Comparison of ENCODE assay signal across 27 cellular contexts in the genomic region with DNA sequence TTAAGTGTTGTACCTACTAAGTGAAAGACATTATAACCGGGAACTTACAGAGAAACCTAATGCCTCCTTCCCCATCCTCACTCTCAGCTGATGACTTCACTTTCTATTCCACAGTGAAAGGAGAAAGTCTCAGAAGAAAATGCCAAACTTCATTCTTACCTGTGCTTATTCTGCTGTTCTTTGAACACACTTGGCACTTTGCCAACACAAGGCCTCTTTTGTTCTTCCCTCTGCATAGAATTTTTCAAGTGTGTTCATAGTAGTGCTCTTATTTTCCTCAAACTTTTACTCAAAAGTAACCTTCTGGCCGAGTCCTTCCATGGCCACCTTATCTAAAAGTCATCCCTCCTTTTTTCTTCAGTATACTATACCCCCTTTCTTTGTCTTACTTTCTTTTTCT. TPM values are rescaled to one million over a fixed set of nuclear protein-coding genes. Genes with fewer than 3 reads are reported as not detected.
DNase-seq lines count a peak whose midpoint lies in the region; ATAC-seq and TF ChIP-seq lines count a peak whose summit lies in the region.
"Had no signal": no experiment of that assay in that cellular context is flagged by ENCODE, and none has a peak within 500 bp of the region (broad histone marks: within the 10 kb centered on the region; RNA-seq: fewer than 3 reads in every experiment).

No MANE protein-coding gene starts in this region.

- no peak for DNase-seq in activated CD8-positive, alpha-beta memory T cell treated with anti-CD3 and anti-CD28 coated beads, Interleukin-2, amount 10 ng/mL, durations not matched to agents 7 days and 5 days
- no peak for DNase-seq in activated CD8-positive, alpha-beta memory T cell treated with anti-CD3 and anti-CD28 coated beads, Interleukin-2, amount 50 U/mL, for 4 hours
- DNase-seq in NCI-H1105 (lab: John Stamatoyannopoulos, UW) = peak; percentile 12
- DNase-seq in fibroblast of the aortic adventitia (ENCODE audit: low read depth) = peak; percentile 5
- no peak for DNase-seq in mucosa of descending colon
- no peak for DNase-seq in activated gamma-delta T cell (lab: John Stamatoyannopoulos, UW)
- no peak for DNase-seq in neuronal stem cell (ENCODE audit: low spot score)
- DNase-seq: activated CD4-positive, alpha-beta T cell treated with anti-CD3 and anti-CD28 coated beads for 4 hours; activated CD8-positive, alpha-beta T cell treated with anti-CD3 and anti-CD28 coated beads, Interleukin-2, amount 10 ng/mL, durations not matched to agents 7 days and 5 days; activated T-cell treated with anti-CD3 and anti-CD28 coated beads for 4 hours; amniotic stem cell; C1 segment of cervical spinal cord; effector memory CD8-positive, alpha-beta T cell; foreskin melanocyte; heart left ventricle; left ventricle myocardium superior; NCI-H1417 treated with DMSO at 0.1 percent for 48 hours; NCI-H2171; NCI-H524 treated with DMSO at 0.1 percent for 48 hours; small intestine; stimulated activated naive B cell treated with anti-CD40 and anti-IgM and Interleukin-4, amounts not matched to agents 10 μg/mL and 1 μg/mL and 100 μg/mL, for 72 hours; substantia nigra; T-helper 9 cell; upper lobe of left lung had no signal

- TF ChIP-seq CTCF in VCaP (conservative IDR thresholded peaks at IDR 0.05) = no peak
- TF ChIP-seq CTCF in fibroblast of the aortic adventitia (IDR thresholded peaks at IDR 0.05; ENCODE audit: insufficient read depth, low read length) = no peak
- TF ChIP-seq CTCF in mucosa of descending colon (IDR thresholded peaks at IDR 0.05) = no peak

- H3K36me3 ChIP-seq in mucosa of descending colon (ENCODE audit: low read depth) = no peaks in the 10 kb centered on the region
- no peaks in the 10 kb centered on the region for H3K36me3 ChIP-seq in neuronal stem cell (replicated peaks in 1 of 2; ENCODE audit: control insufficient read depth in 2 of 2, insufficient read depth in 2 of 2, low read length in 2 of 2)
- H3K36me3 ChIP-seq: heart left ventricle, upper lobe of left lung had no signal

- no peak overlapping the region for H3K9ac ChIP-seq in neuronal stem cell (ENCODE audit: low read depth, low read length, poor library complexity)

- H2BK5ac ChIP-seq in neuronal stem cell (ENCODE audit: low read length) = no peak overlapping the region

- H3K9me3 Mint-ChIP-seq in activated CD8-positive, alpha-beta memory T cell treated with anti-CD3 and anti-CD28 coated beads, Interleukin-2, amount 10 ng/mL, durations not matched to agents 7 days and 5 days (ENCODE audit: low read depth) = peaks cover 4% of the 10 kb centered on the region
- H3K9me3 Mint-ChIP-seq: activated naive CD4-positive, alpha-beta T cell treated with anti-CD3 and anti-CD28 coated beads, Interleukin-2, amount 50 U/mL, for 24 hours had no signal

- peak overlapping the region; percentile 34 for H3K27ac Mint-ChIP-seq in activated CD8-positive, alpha-beta memory T cell treated with anti-CD3 and anti-CD28 coated beads, Interleukin-2, amount 10 ng/mL, durations not matched to agents 7 days and 5 days
- H3K27ac Mint-ChIP-seq: activated CD8-positive, alpha-beta T cell treated with anti-CD3 and anti-CD28 coated beads, Interleukin-2, amount 10 ng/mL, durations not matched to agents 7 days and 5 days; activated naive CD4-positive, alpha-beta T cell treated with anti-CD3 and anti-CD28 coated beads, Interleukin-2, amount 50 U/mL, for 24 hours; activated T-helper 2 cell treated with anti-CD3 and anti-CD28 coated beads, Interferon-gamma antibody, Interleukin-2, Interleukin-4, amounts not matched to agents 10 μg/mL and 5 μg/mL and 100 μg/mL, durations not matched to agents 14 hours and 24 hours and 36 hours; effector memory CD8-positive, alpha-beta T cell; stimulated activated naive B cell treated with anti-CD40 and anti-IgM and Interleukin-4, amounts not matched to agents 10 μg/mL and 1 μg/mL and 100 μg/mL, for 72 hours had no signal

- no peak overlapping the region for H4K91ac ChIP-seq in neuronal stem cell (ENCODE audit: low read depth, low read length, poor library complexity)

- H3K4me1 ChIP-seq in mucosa of descending colon (ENCODE audit: low read depth) = no peaks in the 10 kb centered on the region
- no peaks in the 10 kb centered on the region for H3K4me1 ChIP-seq in neuronal stem cell (ENCODE audit: control insufficient read depth in 2 of 2, insufficient read depth in 1 of 2, low read depth in 1 of 2, low read length in 2 of 2)
- H3K4me1 ChIP-seq: heart left ventricle, upper lobe of left lung had no signal

- no peaks in the 10 kb centered on the region for H3K27me3 ChIP-seq in neuronal stem cell (ENCODE audit: control insufficient read depth in 3 of 3, insufficient read depth in 3 of 3, low read depth in 1 of 3, low read length in 3 of 3)
- H3K27me3 ChIP-seq: heart left ventricle, upper lobe of left lung had no signal

- H3K4me2 ChIP-seq in neuronal stem cell (ENCODE audit: insufficient read depth, low read length, poor library complexity, severe bottlenecking) = no peak overlapping the region

- no peak for ATAC-seq in activated CD8-positive, alpha-beta memory T cell treated with anti-CD3 and anti-CD28 coated beads, Interleukin-2, amount 10 ng/mL, durations not matched to agents 7 days and 5 days
- no peak for ATAC-seq in mucosa of descending colon
- ATAC-seq: activated CD8-positive, alpha-beta T cell treated with anti-CD3 and anti-CD28 coated beads, Interleukin-2, amount 10 ng/mL, durations not matched to agents 7 days and 5 days; effector memory CD8-positive, alpha-beta T cell; heart left ventricle; left ventricle myocardium superior; stimulated activated naive B cell treated with anti-CD40 and anti-IgM and Interleukin-4, amounts not matched to agents 10 μg/mL and 1 μg/mL and 100 μg/mL, for 72 hours had no signal

- peak overlapping the region; percentile 1; the same call in 1 of the 2 replicates for H3K27ac ChIP-seq in VCaP
- no peak overlapping the region for H3K27ac ChIP-seq in neuronal stem cell (replicated peaks; ENCODE audit: low read length)
- H3K27ac ChIP-seq: heart left ventricle, upper lobe of left lung had no signal

- H2AFZ ChIP-seq in neuronal stem cell (ENCODE audit: low read length) = no peak overlapping the region

- no peaks in the 10 kb centered on the region for H3K4me1 Mint-ChIP-seq in activated CD8-positive, alpha-beta memory T cell treated with anti-CD3 and anti-CD28 coated beads, Interleukin-2, amount 10 ng/mL, durations not matched to agents 7 days and 5 days
- H3K4me1 Mint-ChIP-seq: activated naive CD4-positive, alpha-beta T cell treated with anti-CD3 and anti-CD28 coated beads, Interleukin-2, amount 50 U/mL, for 24 hours; stimulated activated naive B cell treated with anti-CD40 and anti-IgM and Interleukin-4, amounts not matched to agents 10 μg/mL and 1 μg/mL and 100 μg/mL, for 72 hours had no signal

- H3K18ac ChIP-seq in neuronal stem cell (ENCODE audit: low read length) = no peak overlapping the region

- no peaks in the 10 kb centered on the region for H3K79me1 ChIP-seq in neuronal stem cell (ENCODE audit: low read depth, low read length)

- H2BK120ac ChIP-seq in neuronal stem cell (ENCODE audit: low read depth, low read length) = no peak overlapping the region

- H3K27me3 Mint-ChIP-seq in activated CD8-positive, alpha-beta memory T cell treated with anti-CD3 and anti-CD28 coated beads, Interleukin-2, amount 10 ng/mL, durations not matched to agents 7 days and 5 days = no peaks in the 10 kb centered on the region
- H3K27me3 Mint-ChIP-seq: activated naive CD4-positive, alpha-beta T cell treated with anti-CD3 and anti-CD28 coated beads, Interleukin-2, amount 50 U/mL, for 24 hours; effector memory CD8-positive, alpha-beta T cell; stimulated activated naive B cell treated with anti-CD40 and anti-IgM and Interleukin-4, amounts not matched to agents 10 μg/mL and 1 μg/mL and 100 μg/mL, for 72 hours had no signal

- no peaks in the 10 kb centered on the region for H3K36me3 Mint-ChIP-seq in activated CD8-positive, alpha-beta memory T cell treated with anti-CD3 and anti-CD28 coated beads, Interleukin-2, amount 10 ng/mL, durations not matched to agents 7 days and 5 days
- H3K36me3 Mint-ChIP-seq: activated naive CD4-positive, alpha-beta T cell treated with anti-CD3 and anti-CD28 coated beads, Interleukin-2, amount 50 U/mL, for 24 hours; stimulated activated naive B cell treated with anti-CD40 and anti-IgM and Interleukin-4, amounts not matched to agents 10 μg/mL and 1 μg/mL and 100 μg/mL, for 72 hours had no signal

- no peak overlapping the region for H3K4ac ChIP-seq in neuronal stem cell (ENCODE audit: low read length)

- H3K9me3 ChIP-seq in mucosa of descending colon = no peaks in the 10 kb centered on the region
- no peaks in the 10 kb centered on the region for H3K9me3 ChIP-seq in neuronal stem cell (replicated peaks in 1 of 2; ENCODE audit: control insufficient read depth in 2 of 2, insufficient read depth in 1 of 2, low read depth in 1 of 2, low read length in 2 of 2)
- H3K9me3 ChIP-seq: upper lobe of left lung had no signal

- no peak overlapping the region for H2BK15ac ChIP-seq in neuronal stem cell (ENCODE audit: low read length)

- H3K23ac ChIP-seq in neuronal stem cell (ENCODE audit: low read depth, low read length, poor library complexity) = no peak overlapping the region

- no peak overlapping the region for H4K8ac ChIP-seq in neuronal stem cell (ENCODE audit: low read depth, low read length)

- no peak overlapping the region for H3K4me3 Mint-ChIP-seq in activated CD8-positive, alpha-beta memory T cell treated with anti-CD3 and anti-CD28 coated beads, Interleukin-2, amount 10 ng/mL, durations not matched to agents 7 days and 5 days
- H3K4me3 Mint-ChIP-seq: activated CD8-positive, alpha-beta T cell treated with anti-CD3 and anti-CD28 coated beads, Interleukin-2, amount 10 ng/mL, durations not matched to agents 7 days and 5 days; activated naive CD4-positive, alpha-beta T cell treated with anti-CD3 and anti-CD28 coated beads, Interleukin-2, amount 50 U/mL, for 24 hours; effector memory CD8-positive, alpha-beta T cell; stimulated activated naive B cell treated with anti-CD40 and anti-IgM and Interleukin-4, amounts not matched to agents 10 μg/mL and 1 μg/mL and 100 μg/mL, for 72 hours had no signal

- H3K14ac ChIP-seq in neuronal stem cell (ENCODE audit: low read length) = no peak overlapping the region

- CTCF ChIA-PET in activated CD8-positive, alpha-beta memory T cell treated with anti-CD3 and anti-CD28 coated beads, Interleukin-2, amount 10 ng/mL, durations not matched to agents 7 days and 5 days (lab: Charles Lee) = no interaction called here

- no CpG with 5 or more reads among the region's 2 CpGs for WGBS in neuronal stem cell (ENCODE audit: extremely low coverage in 2 of 2, insufficient read length in 2 of 2, insufficient replicate concordance in 1 of 2), 2 donors

- no peak overlapping the region for H2AK5ac ChIP-seq in neuronal stem cell (ENCODE audit: low read depth, low read length)

- H3K4me3 ChIP-seq in fibroblast of the aortic adventitia (ENCODE audit: low read depth, low read length) (no peak overlapping the region), mucosa of descending colon (no peak overlapping the region), neuronal stem cell (ENCODE audit: low read length in 2 of 2) (no peak overlapping the region)
- H3K4me3 ChIP-seq: heart left ventricle, upper lobe of left lung had no signal

- H2BK12ac ChIP-seq in neuronal stem cell (ENCODE audit: low read length) = no peak overlapping the region

- intact Hi-C loops in mucosa of descending colon (cut with DNase I, micrococcal nuclease) = no loop called here

RNA-seq across cellular contexts. Expression of a gene that starts 59.4 kb away (rescaled TPM):
- total RNA-seq in activated CD8-positive, alpha-beta memory T cell treated with anti-CD3 and anti-CD28 coated beads, Interleukin-2, amount 10 ng/mL, durations not matched to agents 7 days and 5 days = 1 to 10 TPM in 1 of 2 experiments, under 1 TPM in 1; 0.61 to 1.9 TPM
- total RNA-seq in fibroblast of the aortic adventitia (ENCODE audit: low replicate concordance) = 5.8 and 75.7 TPM in 2 replicates
- 10 to 100 TPM in 1 of 3 donors, 1 to 10 TPM in 2; 2.6 to 16.9 (median 5.9) TPM for total RNA-seq in mucosa of descending colon
- polyA plus RNA-seq in neuronal stem cell (2013, experiment 1 of 2) = 63.2 TPM
- 62.4 TPM for polyA plus RNA-seq in neuronal stem cell (2013, experiment 2 of 2)

Comparison
In these comparisons a context has a peak if more than half of its experiments do, and no peak if none do; other contexts are left out.
1. DNase-seq: peak in NCI-H1105 (single experiment) and fibroblast of the aortic adventitia (single experiment); none in activated CD8-positive, alpha-beta memory T cell treated with anti-CD3 and anti-CD28 coated beads, Interleukin-2, amount 10 ng/mL, durations not matched to agents 7 days and 5 days (single experiment), activated CD8-positive, alpha-beta memory T cell treated with anti-CD3 and anti-CD28 coated beads, Interleukin-2, amount 50 U/mL, for 4 hours (single experiment), mucosa of descending colon (0 of 3), activated gamma-delta T cell (single experiment) and neuronal stem cell (single experiment).